1 cellular context compared by ENCODE assay signal in the genomic region with DNA sequence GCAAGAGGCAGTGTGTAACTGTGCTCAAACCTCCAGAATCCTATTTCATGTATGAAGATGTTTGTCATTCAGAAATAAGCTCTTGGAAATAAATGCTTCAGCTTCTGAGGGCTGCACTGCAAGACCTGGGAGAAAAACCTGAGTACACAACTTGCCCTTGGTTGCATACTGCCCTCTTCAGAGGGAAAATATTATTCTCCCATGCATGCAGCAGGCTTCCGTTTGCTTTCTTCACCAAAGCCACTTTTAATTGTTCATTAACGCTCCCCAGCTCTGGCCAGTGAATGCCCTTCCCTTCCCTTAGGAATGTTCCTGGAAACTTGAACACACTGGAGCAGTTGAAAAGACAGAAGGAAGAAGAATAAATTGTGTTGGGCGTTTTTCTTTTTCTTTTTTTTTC.
TF ChIP-seq lines count a peak whose summit lies in the region.

No MANE protein-coding gene starts in this region.

TF ChIP-seq in liver, 16 proteins besides CTCF, POLR2A, EP300 and RAD21 (continued from another document):
- TF ChIP-seq ATF3 (IDR thresholded peaks at IDR 0.05) (no peak), HNF4G (IDR thresholded peaks at IDR 0.05) (no peak)
